Comparison of ENCODE assay signal across 16 cellular contexts in genomic region chr10:93715345-93715744, GRCh38. TPM values are rescaled to one million over a fixed set of nuclear protein-coding genes. Genes with fewer than 3 reads are reported as not detected.
DNase-seq lines count a peak whose midpoint lies in the region; ATAC-seq and TF ChIP-seq lines count a peak whose summit lies in the region.
"Had no signal": no experiment of that assay in that cellular context is flagged by ENCODE, and none has a peak within 500 bp of the region (broad histone marks: within the 10 kb centered on the region; RNA-seq: fewer than 3 reads in every experiment).

No MANE protein-coding gene starts in this region.

- H3K36me3 Mint-ChIP-seq in glutamatergic neuron (ENCODE audit: unreplicated experiment) = no peaks in the 10 kb centered on the region
- H3K36me3 Mint-ChIP-seq: T-cell had no signal

- H3K27me3 Mint-ChIP-seq in stimulated activated naive CD8-positive, alpha-beta T cell treated with anti-CD3 and anti-CD28 coated beads, Interleukin-15, amount 100 ng/mL, for 72 hours = peaks cover 30% of the 10 kb centered on the region
- H3K27me3 Mint-ChIP-seq in glutamatergic neuron (ENCODE audit: unreplicated experiment) = no peaks in the 10 kb centered on the region

- H3K9me3 Mint-ChIP-seq in stimulated activated naive CD8-positive, alpha-beta T cell treated with anti-CD3 and anti-CD28 coated beads, Interleukin-15, amount 100 ng/mL, for 72 hours = no peaks in the 10 kb centered on the region
- H3K9me3 Mint-ChIP-seq in glutamatergic neuron (ENCODE audit: unreplicated experiment) = peaks cover 2% of the 10 kb centered on the region
- H3K9me3 Mint-ChIP-seq: T-cell had no signal

- in situ Hi-C loops in KBM-7 (cut with MboI; ENCODE audit: low pct_unique_long_range_greater_than_20kb, low sequenced_read_pairs) = no loop called here

- H3K4me3 Mint-ChIP-seq in stimulated activated naive CD8-positive, alpha-beta T cell treated with anti-CD3 and anti-CD28 coated beads, Interleukin-15, amount 100 ng/mL, for 72 hours = no peak overlapping the region
- H3K4me3 Mint-ChIP-seq in glutamatergic neuron (ENCODE audit: unreplicated experiment) = no peak overlapping the region
- H3K4me3 Mint-ChIP-seq: T-cell had no signal

- H3K4me1 Mint-ChIP-seq in stimulated activated naive CD8-positive, alpha-beta T cell treated with anti-CD3 and anti-CD28 coated beads, Interleukin-15, amount 100 ng/mL, for 72 hours = no peaks in the 10 kb centered on the region
- peaks cover 9% of the 10 kb centered on the region for H3K4me1 Mint-ChIP-seq in glutamatergic neuron (ENCODE audit: low read depth, unreplicated experiment)
- H3K4me1 Mint-ChIP-seq: T-cell had no signal

- no peak overlapping the region for H3K27ac Mint-ChIP-seq in stimulated activated naive CD8-positive, alpha-beta T cell treated with anti-CD3 and anti-CD28 coated beads, Interleukin-15, amount 100 ng/mL, for 72 hours
- H3K27ac Mint-ChIP-seq in glutamatergic neuron (ENCODE audit: unreplicated experiment) = no peak overlapping the region
- H3K27ac Mint-ChIP-seq: T-cell had no signal

- no peak for TF ChIP-seq CTCF in glutamatergic neuron (IDR thresholded peaks at IDR 0.05; ENCODE audit: partially characterized antibody, unreplicated experiment)

- DNase-seq in stimulated activated naive CD8-positive, alpha-beta T cell treated with anti-CD3 and anti-CD28 coated beads, Interleukin-15, amount 100 ng/mL, for 72 hours = no peak
- DNase-seq in KBM-7 (no peak), retina (no peak), glutamatergic neuron (no peak)
- DNase-seq: AML-193; left lung; NCI-H1092 treated with DMSO at 0.1 percent for 48 hours; NK-92 treated with Interleukin-12 subunit alpha and Interleukin-12 subunit beta, amount 100 ng/mL, for 24 hours; nucleus accumbens; stimulated activated naive CD4-positive, alpha-beta T cell treated with Interleukin-2 at 50 U/mL for 16 hours; T-cell had no signal

- ATAC-seq in GM18499 (IDR thresholded peaks at IDR 0.05; ENCODE audit: insufficient read depth, unreplicated experiment) (peak; percentile 85), GM19455 (IDR thresholded peaks at IDR 0.05; ENCODE audit: unreplicated experiment) (peak; percentile 90), HG02840 (IDR thresholded peaks at IDR 0.05; ENCODE audit: low FRiP score, unreplicated experiment) (peak; percentile 74), HG03457 (IDR thresholded peaks at IDR 0.05; ENCODE audit: unreplicated experiment) (peak; percentile 86)
- ATAC-seq in stimulated activated naive CD8-positive, alpha-beta T cell treated with anti-CD3 and anti-CD28 coated beads, Interleukin-15, amount 100 ng/mL, for 72 hours = no peak
- ATAC-seq: left lung, T-cell had no signal

RNA-seq across cellular contexts. Expression of gene FRA10AC1, which starts 13.0 kb away (rescaled TPM):
- total RNA-seq in glutamatergic neuron (ENCODE audit: unreplicated experiment) = 17.7 TPM

RNA-seq across cellular contexts. Expression of gene LGI1, which starts 42.4 kb away (rescaled TPM):
- 174 TPM for total RNA-seq in glutamatergic neuron (ENCODE audit: unreplicated experiment)
- total RNA-seq: glomerular endothelial cell, left lung, T-cell had no signal
